In the genomic region with DNA sequence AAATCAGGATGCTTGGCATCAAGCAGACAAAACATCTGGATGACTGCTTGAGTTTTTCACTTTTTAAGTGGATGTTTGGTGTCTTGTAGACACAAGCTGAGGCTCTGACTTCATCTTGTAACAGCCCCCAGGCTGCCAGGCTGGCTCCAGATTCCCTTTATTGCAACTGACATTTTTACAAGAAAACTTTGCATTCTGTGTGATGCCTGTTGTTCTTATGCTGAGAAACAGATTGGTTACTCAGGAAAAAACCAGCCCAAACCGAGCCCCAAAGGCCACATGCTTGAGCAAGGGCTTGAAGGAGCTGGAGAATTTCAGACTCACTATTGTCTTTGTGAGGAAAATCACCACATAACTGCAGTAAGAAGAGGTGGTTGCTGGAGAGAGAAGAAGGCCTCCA, we compare ENCODE assay signal across 21 cellular contexts.
"Had no signal": no experiment of that assay in that cellular context is flagged by ENCODE, and none has a peak within 500 bp of the region (broad histone marks: within the 10 kb centered on the region; RNA-seq: fewer than 3 reads in every experiment).

No MANE protein-coding gene starts in this region.

- H3K36me3 ChIP-seq: MG63, SJSA1 had no signal

- H3K27me3 ChIP-seq: MG63, SJSA1 had no signal

- H3K27ac ChIP-seq: SJSA1, SK-N-MC had no signal

- ATAC-seq: HepG2 had no signal

- H3K9me3 ChIP-seq: SJSA1 had no signal

- H3K4me3 ChIP-seq: MG63, SJSA1, SK-N-MC had no signal

- DNase-seq: IMR-90, Karpas-422, KG1, MG63, NCI-H1092 treated with DMSO at 0.1 percent for 48 hours, NCI-H1436, NCI-H187, NCI-H2029, NCI-H2081 treated with DMSO at 0.1 percent for 48 hours, NCI-H2171, NCI-H226, NCI-H510A, NCI-H524 treated with DMSO at 0.1 percent for 48 hours, NCI-H69, NCI-H774, Right ventricle myocardium superior, RPMI8226, SIG-M5 had no signal

- H3K4me1 ChIP-seq: SJSA1 had no signal
